Comparison of ENCODE assay signal across 8 cellular contexts in genomic region chr5:136132087-136132486, GRCh38. TPM values are rescaled to one million over a fixed set of nuclear protein-coding genes. Genes with fewer than 3 reads are reported as not detected.
DNase-seq lines count a peak whose midpoint lies in the region; ATAC-seq and TF ChIP-seq lines count a peak whose summit lies in the region.

No MANE protein-coding gene starts in this region.

- H3K27me3 ChIP-seq in HUES48 (ENCODE audit: control insufficient read depth, insufficient read depth, low read length) = no peaks in the 10 kb centered on the region; the same call in 1 of the 2 replicates
- no peaks in the 10 kb centered on the region for H3K27me3 ChIP-seq in adrenal gland

- H3K36me3 Mint-ChIP-seq in stimulated activated naive B cell treated with anti-CD40 and anti-IgM and Interleukin-4, amounts not matched to agents 10 μg/mL and 1 μg/mL and 100 μg/mL, for 72 hours = peaks cover 1 to 3% of the 10 kb centered on the region in 2 donors

- H3K36me3 ChIP-seq in HUES48 (ENCODE audit: control insufficient read depth, insufficient read depth, low read length) = no peaks in the 10 kb centered on the region
- no peaks in the 10 kb centered on the region for H3K36me3 ChIP-seq in adrenal gland (replicated peaks in 1 of 2)

- no peak for TF ChIP-seq POLR2A in adrenal gland (IDR thresholded peaks at IDR 0.05)

- no peaks in the 10 kb centered on the region for H3K9me3 Mint-ChIP-seq in stimulated activated naive B cell treated with anti-CD40 and anti-IgM and Interleukin-4, amounts not matched to agents 10 μg/mL and 1 μg/mL and 100 μg/mL, for 72 hours

- intact Hi-C loops in adrenal gland (cut with DNase I) = no loop called here

- H3K9ac ChIP-seq in HUES48 (ENCODE audit: low read depth, low read length) = no peak overlapping the region

- H3K4me3 ChIP-seq in HUES48 (ENCODE audit: low read depth, low read length) = peak overlapping the region; percentile 92
- peak overlapping the region in 2 of 4 donors; percentile 62 to 93 for H3K4me3 ChIP-seq in adrenal gland

- H3K4me1 ChIP-seq in HUES48 (ENCODE audit: control insufficient read depth, insufficient read depth, low read length) (peaks cover 10% of the 10 kb centered on the region), adrenal gland (replicated peaks in 1 of 2) (peaks cover 6 to 30% of the 10 kb centered on the region in 2 donors)

- WGBS in adrenal gland, 4 donors = 28 to 50% (median 32%) methylated on average over 2 to 6 of the region's 6 CpGs

- peak; percentile 59 for DNase-seq in activated CD8-positive, alpha-beta memory T cell treated with anti-CD3 and anti-CD28 coated beads for 24 hours
- no peak for DNase-seq in activated CD8-positive, alpha-beta memory T cell treated with anti-CD3 and anti-CD28 coated beads, Interleukin-2, amount 50 U/mL, for 48 hours
- peak in 4 of 7 donors; percentile 8 to 54 (median 28) for DNase-seq in adrenal gland
- DNase-seq in iris pigment epithelial cell (ENCODE audit: low read depth) = peak; percentile 17
- DNase-seq in stimulated activated naive B cell treated with anti-CD40 and anti-IgM and Interleukin-4, amounts not matched to agents 10 μg/mL and 1 μg/mL and 100 μg/mL, for 72 hours = peak; percentile 5
- DNase-seq in epidermal melanocyte (ENCODE audit: insufficient read length, low spot score) = no peak

- H3K9me3 ChIP-seq in HUES48 (ENCODE audit: control insufficient read depth, insufficient read depth, low read length) (no peaks in the 10 kb centered on the region), adrenal gland (replicated peaks in 1 of 3) (no peaks in the 10 kb centered on the region)

- peak overlapping the region; percentile 97 to 99 for H3K4me3 Mint-ChIP-seq in stimulated activated naive B cell treated with anti-CD40 and anti-IgM and Interleukin-4, amounts not matched to agents 10 μg/mL and 1 μg/mL and 100 μg/mL, for 72 hours

- peak overlapping the region; percentile 97 for H3K27ac Mint-ChIP-seq in stimulated activated naive B cell treated with anti-CD40 and anti-IgM and Interleukin-4, amounts not matched to agents 10 μg/mL and 1 μg/mL and 100 μg/mL, for 72 hours

- no peak for TF ChIP-seq CTCF in adrenal gland (IDR thresholded peaks at IDR 0.05)

- ATAC-seq in stimulated activated naive B cell treated with anti-CD40 and anti-IgM and Interleukin-4, amounts not matched to agents 10 μg/mL and 1 μg/mL and 100 μg/mL, for 72 hours (replicated peaks) = peak; percentile 31 to 36
- ATAC-seq in HG03457 (IDR thresholded peaks at IDR 0.05; ENCODE audit: unreplicated experiment) = no peak

- H3K4me1 Mint-ChIP-seq in stimulated activated naive B cell treated with anti-CD40 and anti-IgM and Interleukin-4, amounts not matched to agents 10 μg/mL and 1 μg/mL and 100 μg/mL, for 72 hours = peaks cover 9 to 43% of the 10 kb centered on the region in 2 donors

- peak overlapping the region; percentile 59 for H3K27ac ChIP-seq in HUES48 (ENCODE audit: low read depth, low read length)
- H3K27ac ChIP-seq in adrenal gland = peak overlapping the region in 4 of 5 donors; percentile 97 to 99 (median 97)

- H3K27me3 Mint-ChIP-seq in stimulated activated naive B cell treated with anti-CD40 and anti-IgM and Interleukin-4, amounts not matched to agents 10 μg/mL and 1 μg/mL and 100 μg/mL, for 72 hours = peaks cover 17 to 19% of the 10 kb centered on the region in 2 donors

RNA-seq across cellular contexts. Expression of gene SMAD5, which starts 0.6 kb away (rescaled TPM):
- 10 to 100 TPM; 27.4 to 76.6 (median 53.0) TPM for total RNA-seq in adrenal gland
- polyA plus RNA-seq in adrenal gland = 10 to 100 TPM in 1 of 3 donors, 1 to 10 TPM in 2; 6.4 to 31.9 (median 6.9) TPM

Comparison
In these comparisons a context has a peak if more than half of its experiments do, and no peak if none do; other contexts are left out.
1. DNase-seq: peak in activated CD8-positive, alpha-beta memory T cell treated with anti-CD3 and anti-CD28 coated beads for 24 hours (single experiment), adrenal gland (4 of 7), iris pigment epithelial cell (single experiment) and stimulated activated naive B cell treated with anti-CD40 and anti-IgM and Interleukin-4, amounts not matched to agents 10 μg/mL and 1 μg/mL and 100 μg/mL, for 72 hours (single experiment); none in activated CD8-positive, alpha-beta memory T cell treated with anti-CD3 and anti-CD28 coated beads, Interleukin-2, amount 50 U/mL, for 48 hours (single experiment) and epidermal melanocyte (single experiment).